1 cellular context compared by ENCODE assay signal in genomic region chr22:37187891-37188761, GRCh38.
TF ChIP-seq lines count a peak whose summit lies in the region.

Gene C1QTNF6, minus strand, starts transcription at chr22:37188247. Its CDS starts 34 bp downstream, at chr22:37188213.

TF ChIP-seq in WTC11, 78 proteins besides CTCF, POLR2A, EP300 and RAD21 (continued from another document):
- no peak for TF ChIP-seq FOXP4 (CRISPR knock-in tag; IDR thresholded peaks at IDR 0.05)
- no peak for TF ChIP-seq ZNF232 (CRISPR knock-in tag; IDR thresholded peaks at IDR 0.05)
- no peak for TF ChIP-seq SMAD3 (CRISPR knock-in tag; IDR thresholded peaks at IDR 0.05; ENCODE audit: borderline replicate concordance)
TF ChIP-seq in WTC11: peak in this region for 8.
